ENCODE assay signal across 1 cellular context in the genomic region with DNA sequence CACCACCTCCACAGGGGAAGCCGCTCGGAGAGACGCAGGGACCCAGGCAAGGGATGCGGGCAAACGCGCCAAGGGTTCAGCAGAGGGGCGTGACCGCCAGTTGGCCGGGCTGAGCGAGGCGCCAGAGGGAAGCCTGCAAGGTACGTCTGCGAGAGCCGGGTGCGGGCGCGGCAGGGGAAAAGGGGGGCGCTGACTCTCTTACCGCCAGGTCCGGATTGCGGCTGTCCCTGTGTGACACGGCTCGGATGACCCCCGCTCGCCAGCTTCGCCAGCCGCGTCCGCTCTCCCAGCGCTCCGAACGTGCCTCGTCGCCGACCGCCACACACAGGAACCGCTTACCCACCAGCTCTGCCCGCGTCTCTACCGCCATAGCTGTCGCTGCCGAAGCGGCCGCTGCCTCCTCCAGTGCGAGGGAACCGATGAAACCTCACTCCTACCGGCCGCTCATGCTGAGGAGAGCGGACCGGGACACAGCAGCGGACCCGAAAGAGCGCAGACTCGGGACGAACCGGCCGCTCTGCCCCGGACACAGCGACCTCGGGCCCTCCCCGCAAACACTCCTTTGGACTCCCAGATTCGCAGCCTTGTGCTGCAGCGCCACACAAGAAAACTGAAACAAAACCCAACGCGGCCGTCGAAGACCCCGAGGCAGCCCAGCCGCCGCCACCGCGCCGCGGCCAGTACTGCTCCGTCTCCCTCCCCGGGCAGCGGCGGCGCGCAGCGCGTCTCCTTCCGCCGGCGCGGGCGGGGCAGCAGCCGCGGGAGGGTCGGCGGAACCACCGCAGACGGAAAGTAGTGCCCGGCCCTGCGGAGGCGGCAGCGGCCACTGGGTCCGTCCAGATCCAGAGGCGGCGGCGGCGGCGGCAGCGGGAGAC.
A peak's percentile ranks its signal among the peaks of the same experiment; 100 is the strongest.
TF ChIP-seq lines count a peak whose summit lies in the region.

A gene with protein sequence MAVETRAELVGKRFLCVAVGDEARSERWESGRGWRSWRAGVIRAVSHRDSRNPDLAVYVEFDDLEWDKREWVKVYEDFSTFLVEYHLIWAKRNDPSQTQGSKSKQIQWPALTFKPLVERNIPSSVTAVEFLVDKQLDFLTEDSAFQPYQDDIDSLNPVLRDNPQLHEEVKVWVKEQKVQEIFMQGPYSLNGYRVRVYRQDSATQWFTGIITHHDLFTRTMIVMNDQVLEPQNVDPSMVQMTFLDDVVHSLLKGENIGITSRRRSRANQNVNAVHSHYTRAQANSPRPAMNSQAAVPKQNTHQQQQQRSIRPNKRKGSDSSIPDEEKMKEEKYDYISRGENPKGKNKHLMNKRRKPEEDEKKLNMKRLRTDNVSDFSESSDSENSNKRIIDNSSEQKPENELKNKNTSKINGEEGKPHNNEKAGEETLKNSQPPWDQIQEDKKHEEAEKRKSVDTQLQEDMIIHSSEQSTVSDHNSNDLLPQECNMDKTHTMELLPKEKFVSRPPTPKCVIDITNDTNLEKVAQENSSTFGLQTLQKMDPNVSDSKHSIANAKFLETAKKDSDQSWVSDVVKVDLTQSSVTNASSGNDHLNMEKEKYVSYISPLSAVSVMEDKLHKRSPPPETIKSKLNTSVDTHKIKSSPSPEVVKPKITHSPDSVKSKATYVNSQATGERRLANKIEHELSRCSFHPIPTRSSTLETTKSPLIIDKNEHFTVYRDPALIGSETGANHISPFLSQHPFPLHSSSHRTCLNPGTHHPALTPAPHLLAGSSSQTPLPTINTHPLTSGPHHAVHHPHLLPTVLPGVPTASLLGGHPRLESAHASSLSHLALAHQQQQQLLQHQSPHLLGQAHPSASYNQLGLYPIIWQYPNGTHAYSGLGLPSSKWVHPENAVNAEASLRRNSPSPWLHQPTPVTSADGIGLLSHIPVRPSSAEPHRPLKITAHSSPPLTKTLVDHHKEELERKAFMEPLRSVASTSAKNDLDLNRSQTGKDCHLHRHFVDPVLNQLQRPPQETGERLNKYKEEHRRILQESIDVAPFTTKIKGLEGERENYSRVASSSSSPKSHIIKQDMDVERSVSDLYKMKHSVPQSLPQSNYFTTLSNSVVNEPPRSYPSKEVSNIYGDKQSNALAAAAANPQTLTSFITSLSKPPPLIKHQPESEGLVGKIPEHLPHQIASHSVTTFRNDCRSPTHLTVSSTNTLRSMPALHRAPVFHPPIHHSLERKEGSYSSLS (N-terminal part only) (minus strand): TSS at position 685 of the 875 bp plus-strand sequence. CDS start 315 bp downstream, at position 370.

TF ChIP-seq in K562, 482 proteins besides CTCF, POLR2A, EP300 and RAD21 (continued from another document and continues in another):
- TF ChIP-seq, protein P1, sequence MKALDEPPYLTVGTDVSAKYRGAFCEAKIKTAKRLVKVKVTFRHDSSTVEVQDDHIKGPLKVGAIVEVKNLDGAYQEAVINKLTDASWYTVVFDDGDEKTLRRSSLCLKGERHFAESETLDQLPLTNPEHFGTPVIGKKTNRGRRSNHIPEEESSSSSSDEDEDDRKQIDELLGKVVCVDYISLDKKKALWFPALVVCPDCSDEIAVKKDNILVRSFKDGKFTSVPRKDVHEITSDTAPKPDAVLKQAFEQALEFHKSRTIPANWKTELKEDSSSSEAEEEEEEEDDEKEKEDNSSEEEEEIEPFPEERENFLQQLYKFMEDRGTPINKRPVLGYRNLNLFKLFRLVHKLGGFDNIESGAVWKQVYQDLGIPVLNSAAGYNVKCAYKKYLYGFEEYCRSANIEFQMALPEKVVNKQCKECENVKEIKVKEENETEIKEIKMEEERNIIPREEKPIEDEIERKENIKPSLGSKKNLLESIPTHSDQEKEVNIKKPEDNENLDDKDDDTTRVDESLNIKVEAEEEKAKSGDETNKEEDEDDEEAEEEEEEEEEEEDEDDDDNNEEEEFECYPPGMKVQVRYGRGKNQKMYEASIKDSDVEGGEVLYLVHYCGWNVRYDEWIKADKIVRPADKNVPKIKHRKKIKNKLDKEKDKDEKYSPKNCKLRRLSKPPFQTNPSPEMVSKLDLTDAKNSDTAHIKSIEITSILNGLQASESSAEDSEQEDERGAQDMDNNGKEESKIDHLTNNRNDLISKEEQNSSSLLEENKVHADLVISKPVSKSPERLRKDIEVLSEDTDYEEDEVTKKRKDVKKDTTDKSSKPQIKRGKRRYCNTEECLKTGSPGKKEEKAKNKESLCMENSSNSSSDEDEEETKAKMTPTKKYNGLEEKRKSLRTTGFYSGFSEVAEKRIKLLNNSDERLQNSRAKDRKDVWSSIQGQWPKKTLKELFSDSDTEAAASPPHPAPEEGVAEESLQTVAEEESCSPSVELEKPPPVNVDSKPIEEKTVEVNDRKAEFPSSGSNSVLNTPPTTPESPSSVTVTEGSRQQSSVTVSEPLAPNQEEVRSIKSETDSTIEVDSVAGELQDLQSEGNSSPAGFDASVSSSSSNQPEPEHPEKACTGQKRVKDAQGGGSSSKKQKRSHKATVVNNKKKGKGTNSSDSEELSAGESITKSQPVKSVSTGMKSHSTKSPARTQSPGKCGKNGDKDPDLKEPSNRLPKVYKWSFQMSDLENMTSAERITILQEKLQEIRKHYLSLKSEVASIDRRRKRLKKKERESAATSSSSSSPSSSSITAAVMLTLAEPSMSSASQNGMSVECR (CRISPR knock-in tag; IDR thresholded peaks at IDR 0.05): peak; percentile 86
- TF ChIP-seq, protein P2, sequence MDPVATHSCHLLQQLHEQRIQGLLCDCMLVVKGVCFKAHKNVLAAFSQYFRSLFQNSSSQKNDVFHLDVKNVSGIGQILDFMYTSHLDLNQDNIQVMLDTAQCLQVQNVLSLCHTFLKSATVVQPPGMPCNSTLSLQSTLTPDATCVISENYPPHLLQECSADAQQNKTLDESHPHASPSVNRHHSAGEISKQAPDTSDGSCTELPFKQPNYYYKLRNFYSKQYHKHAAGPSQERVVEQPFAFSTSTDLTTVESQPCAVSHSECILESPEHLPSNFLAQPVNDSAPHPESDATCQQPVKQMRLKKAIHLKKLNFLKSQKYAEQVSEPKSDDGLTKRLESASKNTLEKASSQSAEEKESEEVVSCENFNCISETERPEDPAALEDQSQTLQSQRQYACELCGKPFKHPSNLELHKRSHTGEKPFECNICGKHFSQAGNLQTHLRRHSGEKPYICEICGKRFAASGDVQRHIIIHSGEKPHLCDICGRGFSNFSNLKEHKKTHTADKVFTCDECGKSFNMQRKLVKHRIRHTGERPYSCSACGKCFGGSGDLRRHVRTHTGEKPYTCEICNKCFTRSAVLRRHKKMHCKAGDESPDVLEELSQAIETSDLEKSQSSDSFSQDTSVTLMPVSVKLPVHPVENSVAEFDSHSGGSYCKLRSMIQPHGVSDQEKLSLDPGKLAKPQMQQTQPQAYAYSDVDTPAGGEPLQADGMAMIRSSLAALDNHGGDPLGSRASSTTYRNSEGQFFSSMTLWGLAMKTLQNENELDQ (CRISPR knock-in tag; IDR thresholded peaks at IDR 0.05; ENCODE audit: borderline replicate concordance): 0 out of 2 replicates have a peak, but pooled peaks have one; percentile 79
- TF ChIP-seq, protein P3, sequence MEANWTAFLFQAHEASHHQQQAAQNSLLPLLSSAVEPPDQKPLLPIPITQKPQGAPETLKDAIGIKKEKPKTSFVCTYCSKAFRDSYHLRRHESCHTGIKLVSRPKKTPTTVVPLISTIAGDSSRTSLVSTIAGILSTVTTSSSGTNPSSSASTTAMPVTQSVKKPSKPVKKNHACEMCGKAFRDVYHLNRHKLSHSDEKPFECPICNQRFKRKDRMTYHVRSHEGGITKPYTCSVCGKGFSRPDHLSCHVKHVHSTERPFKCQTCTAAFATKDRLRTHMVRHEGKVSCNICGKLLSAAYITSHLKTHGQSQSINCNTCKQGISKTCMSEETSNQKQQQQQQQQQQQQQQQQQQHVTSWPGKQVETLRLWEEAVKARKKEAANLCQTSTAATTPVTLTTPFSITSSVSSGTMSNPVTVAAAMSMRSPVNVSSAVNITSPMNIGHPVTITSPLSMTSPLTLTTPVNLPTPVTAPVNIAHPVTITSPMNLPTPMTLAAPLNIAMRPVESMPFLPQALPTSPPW (CRISPR knock-in tag; IDR thresholded peaks at IDR 0.05): peak; percentile 89
- TF ChIP-seq MCM5 (IDR thresholded peaks at IDR 0.05; ENCODE audit: low read depth) (no peak), MAZ (CRISPR knock-in tag; conservative IDR thresholded peaks at IDR 0.05 in 1 of 2, IDR thresholded peaks at IDR 0.05 in 1 of 2) (peak; percentile 95 to 99), CBX1 (IDR thresholded peaks at IDR 0.05; ENCODE audit: low read depth) (peak; percentile 96), GATAD2A (IDR thresholded peaks at IDR 0.05) (0 out of 2 replicates have a peak, but pooled peaks have one; percentile 15), MXI1 (IDR thresholded peaks at IDR 0.05; ENCODE audit: low read depth, low read length) (no peak), ZNF121 (CRISPR knock-in tag; conservative IDR thresholded peaks at IDR 0.05) (0 out of 2 replicates have a peak, but pooled peaks have one; percentile 31), U2AF1 (optimal IDR thresholded peaks at IDR 0.05; ENCODE audit: low read depth, low read length) (peak; percentile 29), FOSL1 (tag; conservative IDR thresholded peaks at IDR 0.05) (peak; percentile 50; the same call in 1 of the 2 replicates), ZNF324 (CRISPR knock-in tag; IDR thresholded peaks at IDR 0.05) (no peak), ZSCAN29 (IDR thresholded peaks at IDR 0.05) (peak; percentile 82), TAF1 (IDR thresholded peaks at IDR 0.05; ENCODE audit: control insufficient read depth, extremely low read depth, insufficient read depth, low read length, severe bottlenecking) (peak; percentile 90), ZNF584 (CRISPR knock-in tag; IDR thresholded peaks at IDR 0.05; ENCODE audit: low read depth) (no peak), ZKSCAN3 (CRISPR knock-in tag; IDR thresholded peaks at IDR 0.05) (no peak), ATF7 (IDR thresholded peaks at IDR 0.05) (peak; percentile 62), NEUROD1 (IDR thresholded peaks at IDR 0.05; ENCODE audit: borderline replicate concordance, low read depth, low read length, partially characterized antibody) (peak; percentile 45), KDM5B (IDR thresholded peaks at IDR 0.05; ENCODE audit: insufficient replicate concordance, low read depth, low read length) (peak; percentile 82), TAF9B (IDR thresholded peaks at IDR 0.05; ENCODE audit: partially characterized antibody) (peak; percentile 41), ZNF239 (CRISPR knock-in tag; IDR thresholded peaks at IDR 0.05) (no peak), NFIX (CRISPR knock-in tag; IDR thresholded peaks at IDR 0.05; ENCODE audit: low read depth) (no peak), BCOR (IDR thresholded peaks at IDR 0.05) (peak; percentile 17; the same call in 1 of the 2 replicates), SUPT5H (IDR thresholded peaks at IDR 0.05) (peak; percentile 82), NFIC (IDR thresholded peaks at IDR 0.05) (peak; percentile 66), SOX6 (IDR thresholded peaks at IDR 0.05) (peak; percentile 64), PHF21A (IDR thresholded peaks at IDR 0.05; ENCODE audit: borderline replicate concordance, low read depth) (0 out of 2 replicates have a peak, but pooled peaks have one; percentile 5), SMARCC2 (IDR thresholded peaks at IDR 0.05; ENCODE audit: low read depth) (no peak), XRCC5 (IDR thresholded peaks at IDR 0.05; ENCODE audit: low read depth, low read length) (peak; percentile 71; the same call in 1 of the 2 replicates), ZFP1 (CRISPR knock-in tag; IDR thresholded peaks at IDR 0.05) (no peak), ZBTB7A (IDR thresholded peaks at IDR 0.05; ENCODE audit: borderline replicate concordance, control insufficient read depth, low read depth, low read length) (peak; percentile 95; the same call in 1 of the 2 replicates), TCF7L2 (IDR thresholded peaks at IDR 0.05; ENCODE audit: low read depth, low read length) (no peak), DMBX1 (CRISPR knock-in tag; IDR thresholded peaks at IDR 0.05; ENCODE audit: borderline replicate concordance) (no peak), ZKSCAN1 (IDR thresholded peaks at IDR 0.05; ENCODE audit: low read depth, low read length) (peak; percentile 32; the same call in 1 of the 2 replicates), THRAP3 (IDR thresholded peaks at IDR 0.05; ENCODE audit: borderline replicate concordance) (no peak), ZNF766 (CRISPR knock-in tag; conservative IDR thresholded peaks at IDR 0.05) (peak; percentile 76), SMARCB1 (IDR thresholded peaks at IDR 0.05; ENCODE audit: insufficient read length, low read depth) (no peak), TOE1 (IDR thresholded peaks at IDR 0.05; ENCODE audit: borderline replicate concordance) (no peak), TOE1 (CRISPR knock-in tag; IDR thresholded peaks at IDR 0.05; ENCODE audit: borderline replicate concordance, low read depth) (no peak), TRIM28 (IDR thresholded peaks at IDR 0.05) (no peak), RBM22 (IDR thresholded peaks at IDR 0.05; ENCODE audit: low read depth, low read length, poor library complexity, severe bottlenecking) (peak; percentile 80)
- TF ChIP-seq, protein P4, sequence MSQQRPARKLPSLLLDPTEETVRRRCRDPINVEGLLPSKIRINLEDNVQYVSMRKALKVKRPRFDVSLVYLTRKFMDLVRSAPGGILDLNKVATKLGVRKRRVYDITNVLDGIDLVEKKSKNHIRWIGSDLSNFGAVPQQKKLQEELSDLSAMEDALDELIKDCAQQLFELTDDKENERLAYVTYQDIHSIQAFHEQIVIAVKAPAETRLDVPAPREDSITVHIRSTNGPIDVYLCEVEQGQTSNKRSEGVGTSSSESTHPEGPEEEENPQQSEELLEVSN (IDR thresholded peaks at IDR 0.05; ENCODE audit: borderline replicate concordance in 1 of 2, extremely low read depth in 1 of 2, insufficient read depth in 1 of 2, insufficient read length in 1 of 2, low read depth in 1 of 2, low read length in 1 of 2, poor library complexity in 1 of 2, severe bottlenecking in 1 of 2): peak; percentile 40 to 54
- TF ChIP-seq, protein P5, sequence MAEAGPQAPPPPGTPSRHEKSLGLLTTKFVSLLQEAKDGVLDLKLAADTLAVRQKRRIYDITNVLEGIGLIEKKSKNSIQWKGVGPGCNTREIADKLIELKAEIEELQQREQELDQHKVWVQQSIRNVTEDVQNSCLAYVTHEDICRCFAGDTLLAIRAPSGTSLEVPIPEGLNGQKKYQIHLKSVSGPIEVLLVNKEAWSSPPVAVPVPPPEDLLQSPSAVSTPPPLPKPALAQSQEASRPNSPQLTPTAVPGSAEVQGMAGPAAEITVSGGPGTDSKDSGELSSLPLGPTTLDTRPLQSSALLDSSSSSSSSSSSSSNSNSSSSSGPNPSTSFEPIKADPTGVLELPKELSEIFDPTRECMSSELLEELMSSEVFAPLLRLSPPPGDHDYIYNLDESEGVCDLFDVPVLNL (CRISPR knock-in tag; IDR thresholded peaks at IDR 0.05; ENCODE audit: low read depth): peak; percentile 22; the same call in 1 of the 2 replicates
- TF ChIP-seq, protein P6, sequence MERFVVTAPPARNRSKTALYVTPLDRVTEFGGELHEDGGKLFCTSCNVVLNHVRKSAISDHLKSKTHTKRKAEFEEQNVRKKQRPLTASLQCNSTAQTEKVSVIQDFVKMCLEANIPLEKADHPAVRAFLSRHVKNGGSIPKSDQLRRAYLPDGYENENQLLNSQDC (CRISPR knock-in tag; IDR thresholded peaks at IDR 0.05): peak; percentile 89
- TF ChIP-seq, protein P7, sequence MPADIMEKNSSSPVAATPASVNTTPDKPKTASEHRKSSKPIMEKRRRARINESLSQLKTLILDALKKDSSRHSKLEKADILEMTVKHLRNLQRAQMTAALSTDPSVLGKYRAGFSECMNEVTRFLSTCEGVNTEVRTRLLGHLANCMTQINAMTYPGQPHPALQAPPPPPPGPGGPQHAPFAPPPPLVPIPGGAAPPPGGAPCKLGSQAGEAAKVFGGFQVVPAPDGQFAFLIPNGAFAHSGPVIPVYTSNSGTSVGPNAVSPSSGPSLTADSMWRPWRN (IDR thresholded peaks at IDR 0.05; ENCODE audit: low read depth): no peak
